Comparison of ENCODE assay signal across 18 cellular contexts in genomic region chr2:130922417-130922816, GRCh38.
A peak's percentile ranks its signal among the peaks of the same experiment; 100 is the strongest.
DNase-seq lines count a peak whose midpoint lies in the region; ATAC-seq, FAIRE-seq and TF ChIP-seq lines count a peak whose summit lies in the region.
"Had no signal": no experiment of that assay in that cellular context is flagged by ENCODE, and none has a peak within 500 bp of the region (broad histone marks: within the 10 kb centered on the region; RNA-seq: fewer than 3 reads in every experiment).

No MANE protein-coding gene starts in this region.

- H3K27me3 ChIP-seq in mesendoderm (ENCODE audit: insufficient read depth, low read length, poor library complexity): no peaks in the 10 kb centered on the region
- peaks cover 0 to 17% of the 10 kb centered on the region in 2 experiments; a peak in 3 of 5 replicates for H3K27me3 ChIP-seq in HepG2 (ENCODE audit: control insufficient read depth in 1 of 2, insufficient read depth in 2 of 2, low read length in 2 of 2)

- H3K36me3 ChIP-seq in mesendoderm (ENCODE audit: control insufficient read depth, insufficient read depth, low read length) (no peaks in the 10 kb centered on the region), HepG2 (replicated peaks in 1 of 2; ENCODE audit: control insufficient read depth in 1 of 2, insufficient read depth in 2 of 2, low read length in 2 of 2) (no peaks in the 10 kb centered on the region)
- H3K36me3 ChIP-seq: HAP-1 had no signal

- H2AFZ ChIP-seq in HepG2 (ENCODE audit: low read length): no peak overlapping the region
- H2AFZ ChIP-seq: GM23338 had no signal

- peak overlapping the region; percentile 65 for H3K27ac ChIP-seq in cingulate gyrus (ENCODE audit: low read depth, low read length)
- H3K27ac ChIP-seq in mesendoderm (ENCODE audit: low read depth, low read length): no peak overlapping the region
- no peak overlapping the region for H3K27ac ChIP-seq in HepG2 (ENCODE audit: extremely low read length, insufficient read depth, low read length)

- H3K4ac ChIP-seq in mesendoderm (ENCODE audit: low read depth, low read length): no peak overlapping the region

- TF ChIP-seq POLR2A in HepG2 (IDR thresholded peaks at IDR 0.05; ENCODE audit: insufficient read depth in 1 of 2, low read depth in 2 of 2, low read length in 2 of 2): no peak

- CTCF ChIA-PET in HepG2 (lab: Yijun Ruan, JAX; ENCODE audit: low intra/inter-chr PET ratio, low total read pairs): no interaction called here

- H3K4me3 ChIP-seq in mesendoderm (ENCODE audit: low read length) (no peak overlapping the region), HepG2 (replicated peaks in 1 of 3; ENCODE audit: insufficient read depth in 1 of 3, low read depth in 2 of 3, low read length in 3 of 3) (no peak overlapping the region)
- H3K4me3 ChIP-seq: GM12878, GM23338, HAP-1 had no signal

- no peak for TF ChIP-seq RAD21 in HepG2 (CRISPR knock-in tag; IDR thresholded peaks at IDR 0.05)

- intact Hi-C loops in HepG2 (cut with micrococcal nuclease; ENCODE audit: unreplicated experiment): no loop called here

- no peak overlapping the region for H2BK15ac ChIP-seq in mesendoderm (replicated peaks; ENCODE audit: low read depth)

- no peak for ATAC-seq in HepG2
- no peak for ATAC-seq in esophagus mucosa
- ATAC-seq: GM12878, GM23338 had no signal

- DNase-seq in HT1080 (ENCODE audit: low read depth) (peak; percentile 18), mesendoderm (peak; percentile 32), NCI-H510A (lab: John Stamatoyannopoulos, UW) (no peak), HepG2 (ENCODE audit: low spot score) (no peak)
- DNase-seq: C1 segment of cervical spinal cord; Calu3; CD4-positive, alpha-beta memory T cell; COR-L47; DMS53; DMS79 treated with DMSO at 0.1 percent for 48 hours; HFFc6 had no signal

- H3K79me1 ChIP-seq in mesendoderm (ENCODE audit: low read length): no peaks in the 10 kb centered on the region

- H4K8ac ChIP-seq in mesendoderm (ENCODE audit: low read depth, low read length): no peak overlapping the region

- H3K4me1 ChIP-seq in mesendoderm (ENCODE audit: control insufficient read depth, low read depth, low read length) (no peaks in the 10 kb centered on the region), HepG2 (ENCODE audit: insufficient read depth, low read length) (no peaks in the 10 kb centered on the region)
- H3K4me1 ChIP-seq: HAP-1 had no signal

- TF ChIP-seq EP300 in HepG2 (IDR thresholded peaks at IDR 0.05; ENCODE audit: low read depth in 2 of 2, low read length in 2 of 2): no peak
- no peak for TF ChIP-seq EP300 in HepG2 (CRISPR knock-in tag; IDR thresholded peaks at IDR 0.05; ENCODE audit: borderline replicate concordance)

- H2BK5ac ChIP-seq in mesendoderm (ENCODE audit: low read length): no peak overlapping the region

- no peak overlapping the region for H3K23ac ChIP-seq in mesendoderm (ENCODE audit: low read length)

- H3K9ac ChIP-seq in mesendoderm (ENCODE audit: low read length) (no peak overlapping the region), HepG2 (ENCODE audit: insufficient read depth, low read depth, low read length) (no peak overlapping the region)

- BruUV-seq in HepG2 (replicated peaks; lab: Mats Ljungman, UMichigan): no TSS peak

- no peak overlapping the region for H4K5ac ChIP-seq in mesendoderm (ENCODE audit: low read length)

- FAIRE-seq in HepG2 (lab: Jason Lieb, UNC): no peak
- FAIRE-seq: G401.6, GM12878, H54 had no signal

- no CpG with 5 or more reads among the region's 2 CpGs for WGBS in mesendoderm (ENCODE audit: extremely low coverage, insufficient coverage, low lambda C conversion rate)
- WGBS in HepG2 (ENCODE audit: low lambda C conversion rate): 23% methylated on average over 2 of the region's 2 CpGs

- H2BK120ac ChIP-seq in mesendoderm (ENCODE audit: low read depth, low read length): no peak overlapping the region

- no peak for TF ChIP-seq CTCF in HepG2 (CRISPR knock-in tag; IDR thresholded peaks at IDR 0.05)

- POLR2A ChIA-PET in HepG2 (lab: Yijun Ruan, JAX): no interaction called here

- no peaks in the 10 kb centered on the region for H4K20me1 ChIP-seq in HepG2 (ENCODE audit: insufficient read depth, low read length)

- H3K9me3 ChIP-seq in HepG2 (ENCODE audit: low read length): no peaks in the 10 kb centered on the region
- H3K9me3 ChIP-seq: HAP-1 had no signal

- H3K56ac ChIP-seq in mesendoderm (ENCODE audit: low read length): no peak overlapping the region

- H3K79me2 ChIP-seq in mesendoderm (ENCODE audit: control insufficient read depth, insufficient read depth, low read length) (no peaks in the 10 kb centered on the region), HepG2 (ENCODE audit: insufficient read depth, low read length) (no peaks in the 10 kb centered on the region)

- H3K18ac ChIP-seq in mesendoderm (ENCODE audit: low read length): no peak overlapping the region

- in situ Hi-C loops in HepG2 (cut with HindIII; ENCODE audit: extremely low pct_ligation_motif_present, low pct_unique_long_range_greater_than_20kb): no loop called here

- no peak overlapping the region for H2AK5ac ChIP-seq in mesendoderm (ENCODE audit: low read length)

- no peak overlapping the region for H3K4me2 ChIP-seq in mesendoderm (ENCODE audit: low read length)
- no peak overlapping the region for H3K4me2 ChIP-seq in HepG2 (ENCODE audit: low read depth, low read length)
- H3K4me2 ChIP-seq: GM23338 had no signal

TF ChIP-seq in HepG2, 621 proteins besides CTCF, POLR2A, EP300 and RAD21:
- no peak for TF ChIP-seq ZBTB42 (CRISPR knock-in tag; IDR thresholded peaks at IDR 0.05)
- TF ChIP-seq ZNF501 (CRISPR knock-in tag; IDR thresholded peaks at IDR 0.05): no peak
- no peak for TF ChIP-seq MXI1 (IDR thresholded peaks at IDR 0.05; ENCODE audit: borderline replicate concordance, low read depth, low read length)
- TF ChIP-seq TOPORS (CRISPR knock-in tag; IDR thresholded peaks at IDR 0.05): no peak
- no peak for TF ChIP-seq ZIK1 (CRISPR knock-in tag; IDR thresholded peaks at IDR 0.05; ENCODE audit: borderline replicate concordance, low read depth)
- no peak for TF ChIP-seq PAWR (CRISPR knock-in tag; IDR thresholded peaks at IDR 0.05; ENCODE audit: borderline replicate concordance)
- no peak for TF ChIP-seq ZHX2 (IDR thresholded peaks at IDR 0.05; ENCODE audit: low read depth)
- TF ChIP-seq ZHX2 (CRISPR knock-in tag; IDR thresholded peaks at IDR 0.05; ENCODE audit: borderline replicate concordance): no peak

Comparison
In these comparisons a context has a peak if more than half of its experiments do, and no peak if none do; other contexts are left out.
1. DNase-seq: peak in HT1080 (single experiment) and mesendoderm (single experiment); none in NCI-H510A (single experiment) and HepG2 (single experiment).